ENCODE assay signal across 17 cellular contexts in the genomic region with DNA sequence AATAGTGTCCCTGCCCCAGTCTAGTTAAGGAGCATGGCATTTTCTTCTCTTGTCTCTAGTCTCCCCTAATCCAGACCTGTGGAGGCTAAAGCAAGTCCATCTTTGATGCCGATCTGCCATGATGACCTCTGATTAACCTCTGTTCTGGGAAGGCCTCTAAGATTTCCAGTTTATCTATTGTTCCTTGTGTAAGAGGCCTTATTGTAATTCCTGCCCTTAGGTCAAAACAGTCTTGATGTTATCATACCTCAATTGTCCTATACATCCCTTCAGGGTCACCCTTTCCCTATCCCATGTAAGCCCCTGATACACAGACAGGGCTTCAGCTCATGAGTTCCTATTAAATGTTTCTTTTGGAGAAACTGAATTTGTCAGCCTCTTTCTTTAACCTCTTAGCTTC.
"Had no signal": no experiment of that assay in that cellular context is flagged by ENCODE, and none has a peak within 500 bp of the region (broad histone marks: within the 10 kb centered on the region; RNA-seq: fewer than 3 reads in every experiment).

No MANE protein-coding gene starts in this region.

- DNase-seq: activated CD4-positive, alpha-beta T cell treated with anti-CD3 and anti-CD28 coated beads for 4 hours; activated CD8-positive, alpha-beta memory T cell treated with anti-CD3 and anti-CD28 coated beads, Interleukin-2, amount 50 U/mL, for 48 hours; activated CD8-positive, alpha-beta T cell treated with anti-CD3 and anti-CD28 coated beads, Interleukin-2, amount 10 ng/mL, durations not matched to agents 7 days and 5 days; activated naive CD4-positive, alpha-beta T cell; effector CD4-positive, alpha-beta T cell; kidney; natural killer cell; occipital lobe; stimulated activated CD4-positive, alpha-beta T cell treated with anti-CD3 and anti-CD28 coated beads, Interleukin-2, amount 100 ng/mL, for 48 hours had no signal

- FAIRE-seq: astrocyte, kidney, urothelium cell line had no signal

- H3K36me3 Mint-ChIP-seq: natural killer cell had no signal

- H3K9me3 ChIP-seq: thoracic aorta had no signal

- H3K4me3 ChIP-seq: cardiac muscle cell, thoracic aorta had no signal

- H3K9me3 Mint-ChIP-seq: activated T-helper 1 cell treated with anti-CD3 and anti-CD28 coated beads, Interleukin-12 subunit alpha, Interleukin-12 subunit beta, Interleukin-2, Interleukin-4 antibody, amounts not matched to agents 30 ng/mL and 10 ng/mL and 1 ng/mL, durations not matched to agents 14 hours and 24 hours and 36 hours; natural killer cell; stimulated activated naive CD8-positive, alpha-beta T cell treated with anti-CD3 and anti-CD28 coated beads, Interleukin-15, Interleukin-2, amounts not matched to agents 100 ng/mL and 50 ng/mL, for 24 hours had no signal

- H3K36me3 ChIP-seq: cardiac muscle cell, thoracic aorta had no signal

- H3K27me3 ChIP-seq: cardiac muscle cell had no signal

- H3K4me3 Mint-ChIP-seq: activated CD8-positive, alpha-beta T cell treated with anti-CD3 and anti-CD28 coated beads, Interleukin-2, amount 10 ng/mL, durations not matched to agents 7 days and 5 days; activated T-helper 1 cell treated with anti-CD3 and anti-CD28 coated beads, Interleukin-12 subunit alpha, Interleukin-12 subunit beta, Interleukin-2, Interleukin-4 antibody, amounts not matched to agents 30 ng/mL and 10 ng/mL and 1 ng/mL, durations not matched to agents 14 hours and 24 hours and 36 hours; natural killer cell; stimulated activated naive CD8-positive, alpha-beta T cell treated with anti-CD3 and anti-CD28 coated beads, Interleukin-15, Interleukin-2, amounts not matched to agents 100 ng/mL and 50 ng/mL, for 24 hours had no signal

- H3K27ac ChIP-seq: cardiac muscle cell, thoracic aorta, VCaP had no signal

- H3K27ac Mint-ChIP-seq: activated CD8-positive, alpha-beta T cell treated with anti-CD3 and anti-CD28 coated beads, Interleukin-2, amount 10 ng/mL, durations not matched to agents 7 days and 5 days; activated T-helper 1 cell treated with anti-CD3 and anti-CD28 coated beads, Interleukin-12 subunit alpha, Interleukin-12 subunit beta, Interleukin-2, Interleukin-4 antibody, amounts not matched to agents 30 ng/mL and 10 ng/mL and 1 ng/mL, durations not matched to agents 14 hours and 24 hours and 36 hours; natural killer cell; stimulated activated naive CD8-positive, alpha-beta T cell treated with anti-CD3 and anti-CD28 coated beads, Interleukin-15, Interleukin-2, amounts not matched to agents 100 ng/mL and 50 ng/mL, for 24 hours had no signal

- H3K27me3 Mint-ChIP-seq: stimulated activated naive CD8-positive, alpha-beta T cell treated with anti-CD3 and anti-CD28 coated beads, Interleukin-15, Interleukin-2, amounts not matched to agents 100 ng/mL and 50 ng/mL, for 24 hours had no signal

- ATAC-seq: activated CD8-positive, alpha-beta T cell treated with anti-CD3 and anti-CD28 coated beads, Interleukin-2, amount 10 ng/mL, durations not matched to agents 7 days and 5 days; natural killer cell; sciatic nerve had no signal
